Comparison of ENCODE assay signal across 2 cellular contexts in the genomic region with DNA sequence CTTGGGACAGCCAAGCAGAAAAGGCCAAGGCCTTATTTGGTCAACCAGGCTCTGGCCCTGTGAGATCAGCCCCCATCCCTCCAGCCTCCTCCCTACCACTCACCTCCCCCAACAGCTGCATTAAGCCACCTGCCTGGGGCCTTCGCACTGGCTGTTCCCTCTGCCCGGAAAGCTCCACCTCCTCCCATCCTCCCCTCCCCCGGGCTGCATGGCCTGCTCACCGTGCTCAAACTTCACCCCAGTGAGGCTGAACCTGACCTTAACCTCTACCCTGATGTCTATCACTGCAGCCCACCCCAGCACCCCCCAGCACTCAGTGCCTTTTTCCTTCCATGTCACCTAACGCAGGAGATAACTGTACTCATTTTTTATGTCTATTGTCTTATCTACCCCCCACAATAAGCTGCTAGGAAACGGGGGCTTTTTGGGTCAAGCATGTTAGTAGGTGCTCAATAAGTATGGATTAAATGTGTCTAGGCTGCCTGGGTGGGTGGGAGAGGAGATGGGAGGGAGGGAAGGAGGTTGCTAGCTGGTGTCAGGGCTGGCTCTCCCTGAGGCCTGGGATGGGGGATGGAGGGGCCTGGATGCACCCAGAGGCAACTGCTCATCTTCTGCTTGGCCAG.
TF ChIP-seq lines count a peak whose summit lies in the region.

No MANE protein-coding gene starts in this region.

TF ChIP-seq in HCT116, 20 proteins besides CTCF, POLR2A, EP300 and RAD21:
- TF ChIP-seq SRF (IDR thresholded peaks at IDR 0.05; ENCODE audit: low read depth) = no peak
- TF ChIP-seq, protein P1, sequence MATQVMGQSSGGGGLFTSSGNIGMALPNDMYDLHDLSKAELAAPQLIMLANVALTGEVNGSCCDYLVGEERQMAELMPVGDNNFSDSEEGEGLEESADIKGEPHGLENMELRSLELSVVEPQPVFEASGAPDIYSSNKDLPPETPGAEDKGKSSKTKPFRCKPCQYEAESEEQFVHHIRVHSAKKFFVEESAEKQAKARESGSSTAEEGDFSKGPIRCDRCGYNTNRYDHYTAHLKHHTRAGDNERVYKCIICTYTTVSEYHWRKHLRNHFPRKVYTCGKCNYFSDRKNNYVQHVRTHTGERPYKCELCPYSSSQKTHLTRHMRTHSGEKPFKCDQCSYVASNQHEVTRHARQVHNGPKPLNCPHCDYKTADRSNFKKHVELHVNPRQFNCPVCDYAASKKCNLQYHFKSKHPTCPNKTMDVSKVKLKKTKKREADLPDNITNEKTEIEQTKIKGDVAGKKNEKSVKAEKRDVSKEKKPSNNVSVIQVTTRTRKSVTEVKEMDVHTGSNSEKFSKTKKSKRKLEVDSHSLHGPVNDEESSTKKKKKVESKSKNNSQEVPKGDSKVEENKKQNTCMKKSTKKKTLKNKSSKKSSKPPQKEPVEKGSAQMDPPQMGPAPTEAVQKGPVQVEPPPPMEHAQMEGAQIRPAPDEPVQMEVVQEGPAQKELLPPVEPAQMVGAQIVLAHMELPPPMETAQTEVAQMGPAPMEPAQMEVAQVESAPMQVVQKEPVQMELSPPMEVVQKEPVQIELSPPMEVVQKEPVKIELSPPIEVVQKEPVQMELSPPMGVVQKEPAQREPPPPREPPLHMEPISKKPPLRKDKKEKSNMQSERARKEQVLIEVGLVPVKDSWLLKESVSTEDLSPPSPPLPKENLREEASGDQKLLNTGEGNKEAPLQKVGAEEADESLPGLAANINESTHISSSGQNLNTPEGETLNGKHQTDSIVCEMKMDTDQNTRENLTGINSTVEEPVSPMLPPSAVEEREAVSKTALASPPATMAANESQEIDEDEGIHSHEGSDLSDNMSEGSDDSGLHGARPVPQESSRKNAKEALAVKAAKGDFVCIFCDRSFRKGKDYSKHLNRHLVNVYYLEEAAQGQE (IDR thresholded peaks at IDR 0.05; ENCODE audit: low read depth) = no peak
- TF ChIP-seq ELF1 (IDR thresholded peaks at IDR 0.05; ENCODE audit: borderline replicate concordance, low read depth) = no peak
- TF ChIP-seq JUND (IDR thresholded peaks at IDR 0.05) = no peak
- TF ChIP-seq FOSL1 (IDR thresholded peaks at IDR 0.05; ENCODE audit: low read depth) = no peak
- TF ChIP-seq, protein P2, sequence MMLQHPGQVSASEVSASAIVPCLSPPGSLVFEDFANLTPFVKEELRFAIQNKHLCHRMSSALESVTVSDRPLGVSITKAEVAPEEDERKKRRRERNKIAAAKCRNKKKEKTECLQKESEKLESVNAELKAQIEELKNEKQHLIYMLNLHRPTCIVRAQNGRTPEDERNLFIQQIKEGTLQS (IDR thresholded peaks at IDR 0.05) = no peak
- TF ChIP-seq ZNF274 (IDR thresholded peaks at IDR 0.05; ENCODE audit: low read depth, low read length) = no peak
- TF ChIP-seq EZH2 (IDR thresholded peaks at IDR 0.05) = no peak
- no peak for TF ChIP-seq ZFX (IDR thresholded peaks at IDR 0.05)
TF ChIP-seq in HCT116: peak in this region for 0.

TF ChIP-seq in WTC11, 78 proteins besides CTCF, POLR2A, EP300 and RAD21:
- TF ChIP-seq MYBL2 (CRISPR knock-in tag; IDR thresholded peaks at IDR 0.05) (peak; percentile 22; the same call in 1 of the 2 replicates), ZNF263 (CRISPR knock-in tag; IDR thresholded peaks at IDR 0.05; ENCODE audit: low read depth) (peak; percentile 76; the same call in 1 of the 2 replicates), ZNF396 (CRISPR knock-in tag; IDR thresholded peaks at IDR 0.05; ENCODE audit: borderline replicate concordance) (peak; percentile 64; the same call in 1 of the 2 replicates), FOXP1 (CRISPR knock-in tag; IDR thresholded peaks at IDR 0.05; ENCODE audit: borderline replicate concordance) (0 out of 2 replicates have a peak, but pooled peaks have one; percentile 55), ATF2 (CRISPR knock-in tag; IDR thresholded peaks at IDR 0.05; ENCODE audit: borderline replicate concordance, low read depth) (no peak), TCF7 (CRISPR knock-in tag; IDR thresholded peaks at IDR 0.05; ENCODE audit: low read depth) (no peak)
- TF ChIP-seq, protein P3, sequence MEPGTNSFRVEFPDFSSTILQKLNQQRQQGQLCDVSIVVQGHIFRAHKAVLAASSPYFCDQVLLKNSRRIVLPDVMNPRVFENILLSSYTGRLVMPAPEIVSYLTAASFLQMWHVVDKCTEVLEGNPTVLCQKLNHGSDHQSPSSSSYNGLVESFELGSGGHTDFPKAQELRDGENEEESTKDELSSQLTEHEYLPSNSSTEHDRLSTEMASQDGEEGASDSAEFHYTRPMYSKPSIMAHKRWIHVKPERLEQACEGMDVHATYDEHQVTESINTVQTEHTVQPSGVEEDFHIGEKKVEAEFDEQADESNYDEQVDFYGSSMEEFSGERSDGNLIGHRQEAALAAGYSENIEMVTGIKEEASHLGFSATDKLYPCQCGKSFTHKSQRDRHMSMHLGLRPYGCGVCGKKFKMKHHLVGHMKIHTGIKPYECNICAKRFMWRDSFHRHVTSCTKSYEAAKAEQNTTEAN (CRISPR knock-in tag; IDR thresholded peaks at IDR 0.05) = no peak
- TF ChIP-seq, protein P4, sequence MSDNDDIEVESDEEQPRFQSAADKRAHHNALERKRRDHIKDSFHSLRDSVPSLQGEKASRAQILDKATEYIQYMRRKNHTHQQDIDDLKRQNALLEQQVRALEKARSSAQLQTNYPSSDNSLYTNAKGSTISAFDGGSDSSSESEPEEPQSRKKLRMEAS (CRISPR knock-in tag; IDR thresholded peaks at IDR 0.05) = peak; percentile 67
- TF ChIP-seq, protein P5, sequence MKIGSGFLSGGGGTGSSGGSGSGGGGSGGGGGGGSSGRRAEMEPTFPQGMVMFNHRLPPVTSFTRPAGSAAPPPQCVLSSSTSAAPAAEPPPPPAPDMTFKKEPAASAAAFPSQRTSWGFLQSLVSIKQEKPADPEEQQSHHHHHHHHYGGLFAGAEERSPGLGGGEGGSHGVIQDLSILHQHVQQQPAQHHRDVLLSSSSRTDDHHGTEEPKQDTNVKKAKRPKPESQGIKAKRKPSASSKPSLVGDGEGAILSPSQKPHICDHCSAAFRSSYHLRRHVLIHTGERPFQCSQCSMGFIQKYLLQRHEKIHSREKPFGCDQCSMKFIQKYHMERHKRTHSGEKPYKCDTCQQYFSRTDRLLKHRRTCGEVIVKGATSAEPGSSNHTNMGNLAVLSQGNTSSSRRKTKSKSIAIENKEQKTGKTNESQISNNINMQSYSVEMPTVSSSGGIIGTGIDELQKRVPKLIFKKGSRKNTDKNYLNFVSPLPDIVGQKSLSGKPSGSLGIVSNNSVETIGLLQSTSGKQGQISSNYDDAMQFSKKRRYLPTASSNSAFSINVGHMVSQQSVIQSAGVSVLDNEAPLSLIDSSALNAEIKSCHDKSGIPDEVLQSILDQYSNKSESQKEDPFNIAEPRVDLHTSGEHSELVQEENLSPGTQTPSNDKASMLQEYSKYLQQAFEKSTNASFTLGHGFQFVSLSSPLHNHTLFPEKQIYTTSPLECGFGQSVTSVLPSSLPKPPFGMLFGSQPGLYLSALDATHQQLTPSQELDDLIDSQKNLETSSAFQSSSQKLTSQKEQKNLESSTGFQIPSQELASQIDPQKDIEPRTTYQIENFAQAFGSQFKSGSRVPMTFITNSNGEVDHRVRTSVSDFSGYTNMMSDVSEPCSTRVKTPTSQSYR (CRISPR knock-in tag; IDR thresholded peaks at IDR 0.05) = peak; percentile 78
- TF ChIP-seq, protein P6, sequence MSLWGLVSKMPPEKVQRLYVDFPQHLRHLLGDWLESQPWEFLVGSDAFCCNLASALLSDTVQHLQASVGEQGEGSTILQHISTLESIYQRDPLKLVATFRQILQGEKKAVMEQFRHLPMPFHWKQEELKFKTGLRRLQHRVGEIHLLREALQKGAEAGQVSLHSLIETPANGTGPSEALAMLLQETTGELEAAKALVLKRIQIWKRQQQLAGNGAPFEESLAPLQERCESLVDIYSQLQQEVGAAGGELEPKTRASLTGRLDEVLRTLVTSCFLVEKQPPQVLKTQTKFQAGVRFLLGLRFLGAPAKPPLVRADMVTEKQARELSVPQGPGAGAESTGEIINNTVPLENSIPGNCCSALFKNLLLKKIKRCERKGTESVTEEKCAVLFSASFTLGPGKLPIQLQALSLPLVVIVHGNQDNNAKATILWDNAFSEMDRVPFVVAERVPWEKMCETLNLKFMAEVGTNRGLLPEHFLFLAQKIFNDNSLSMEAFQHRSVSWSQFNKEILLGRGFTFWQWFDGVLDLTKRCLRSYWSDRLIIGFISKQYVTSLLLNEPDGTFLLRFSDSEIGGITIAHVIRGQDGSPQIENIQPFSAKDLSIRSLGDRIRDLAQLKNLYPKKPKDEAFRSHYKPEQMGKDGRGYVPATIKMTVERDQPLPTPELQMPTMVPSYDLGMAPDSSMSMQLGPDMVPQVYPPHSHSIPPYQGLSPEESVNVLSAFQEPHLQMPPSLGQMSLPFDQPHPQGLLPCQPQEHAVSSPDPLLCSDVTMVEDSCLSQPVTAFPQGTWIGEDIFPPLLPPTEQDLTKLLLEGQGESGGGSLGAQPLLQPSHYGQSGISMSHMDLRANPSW (CRISPR knock-in tag; conservative IDR thresholded peaks at IDR 0.05; ENCODE audit: low read depth) = no peak
